10 cellular contexts compared by ENCODE assay signal in the genomic region with DNA sequence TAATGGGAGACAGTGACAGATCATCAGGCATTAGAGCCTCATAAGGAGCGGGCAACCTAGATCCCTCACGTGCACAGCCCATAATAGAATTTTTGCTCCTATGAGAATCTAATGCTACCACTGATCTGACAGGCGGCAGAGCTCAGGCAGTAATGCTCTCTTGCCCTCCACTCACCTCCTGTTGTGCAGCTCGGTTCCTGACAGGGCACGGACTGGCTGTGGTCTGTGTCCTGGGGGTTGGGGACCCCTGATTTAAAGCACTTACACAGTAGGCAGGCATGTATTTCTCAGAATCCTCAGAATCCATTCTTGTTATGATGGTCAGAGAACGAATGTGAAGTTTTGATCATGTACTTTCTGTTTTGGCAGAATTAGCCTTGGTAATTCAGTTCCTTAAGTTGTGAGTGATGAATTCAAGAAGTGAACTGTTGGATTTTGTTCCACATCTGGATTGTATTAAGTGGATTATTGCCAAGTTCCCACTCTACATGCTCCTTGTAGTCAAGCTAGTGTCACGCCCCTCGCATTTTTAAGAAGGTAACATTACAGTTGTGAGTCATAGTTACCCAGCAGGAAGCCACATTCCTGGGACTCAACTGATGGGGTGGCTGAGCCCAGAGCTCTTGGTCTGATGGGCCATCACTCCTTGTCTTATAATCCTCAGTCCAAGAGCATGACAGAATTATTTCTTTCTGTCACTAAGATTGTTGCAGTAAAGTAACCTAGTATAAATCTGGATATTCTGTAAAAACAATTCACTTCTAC.
DNase-seq lines count a peak whose midpoint lies in the region; ATAC-seq and TF ChIP-seq lines count a peak whose summit lies in the region.
"Had no signal": no experiment of that assay in that cellular context is flagged by ENCODE, and none has a peak within 500 bp of the region (broad histone marks: within the 10 kb centered on the region; RNA-seq: fewer than 3 reads in every experiment).

No MANE protein-coding gene starts in this region.

- ATAC-seq in right lobe of liver: no peak
- no peak for ATAC-seq in HG03159 (IDR thresholded peaks at IDR 0.05; ENCODE audit: unreplicated experiment)

- intact Hi-C loops in right lobe of liver (cut with DNase I): no loop called here
- intact Hi-C loops in CD4-positive, alpha-beta memory T cell (cut with micrococcal nuclease): no loop called here

- no peaks in the 10 kb centered on the region for H3K36me3 Mint-ChIP-seq in CD4-positive, alpha-beta memory T cell

- peak; percentile 44 for TF ChIP-seq RAD21 in Ishikawa (IDR thresholded peaks at IDR 0.05; ENCODE audit: low read depth)

- H3K4me3 ChIP-seq in cardiac fibroblast (replicated peaks in 1 of 2; ENCODE audit: low read depth in 2 of 2, low read length in 2 of 2): peak overlapping the region in 1 of 2 donors; percentile 27
- no peak overlapping the region for H3K4me3 ChIP-seq in mesodermal cell (ENCODE audit: extremely low read depth, insufficient read depth, low read length, poor library complexity, severe bottlenecking)
- H3K4me3 ChIP-seq in right lobe of liver: no peak overlapping the region
- no peak overlapping the region for H3K4me3 ChIP-seq in CD4-positive, alpha-beta memory T cell (ENCODE audit: low read length in 2 of 2)

- H3K27me3 Mint-ChIP-seq in CD4-positive, alpha-beta memory T cell: no peaks in the 10 kb centered on the region

- POLR2A ChIA-PET in CD4-positive, alpha-beta memory T cell (lab: Charles Lee; ENCODE audit: partially characterized antibody): no interaction called here

- no peaks in the 10 kb centered on the region for H3K27me3 ChIP-seq in right lobe of liver
- H3K27me3 ChIP-seq in CD4-positive, alpha-beta memory T cell (ENCODE audit: insufficient read depth, low read length): no peaks in the 10 kb centered on the region

- H3K4me3 Mint-ChIP-seq in CD4-positive, alpha-beta memory T cell: no peak overlapping the region

- H3K4me1 ChIP-seq in mesodermal cell (ENCODE audit: control insufficient read depth, insufficient read depth, low read length, poor library complexity, severe bottlenecking): peaks cover 9% of the 10 kb centered on the region
- H3K4me1 ChIP-seq in right lobe of liver: peaks cover 0 to 7% (median 0%) of the 10 kb centered on the region in 4 donors
- no peaks in the 10 kb centered on the region for H3K4me1 ChIP-seq in CD4-positive, alpha-beta memory T cell (ENCODE audit: insufficient read depth, low read length)

- DNase-seq in AG20443 (ENCODE audit: low spot score): peak; percentile 89
- DNase-seq in cardiac fibroblast (ENCODE audit: low read depth in 2 of 2): peak; percentile 92 to 95
- no peak for DNase-seq in right lobe of liver
- DNase-seq in NCI-H345 (lab: John Stamatoyannopoulos, UW): no peak
- no peak for DNase-seq in CD4-positive, alpha-beta memory T cell
- DNase-seq: activated CD8-positive, alpha-beta memory T cell treated with anti-CD3 and anti-CD28 coated beads, Interleukin-2, amount 50 U/mL, for 48 hours had no signal

- TF ChIP-seq CTCF in cardiac fibroblast (IDR thresholded peaks at IDR 0.05; ENCODE audit: low read depth, low read length) (no peak), right lobe of liver (IDR thresholded peaks at IDR 0.05) (no peak)

- no peak for TF ChIP-seq POLR2A in right lobe of liver (IDR thresholded peaks at IDR 0.05)

- no peaks in the 10 kb centered on the region for H3K4me1 Mint-ChIP-seq in CD4-positive, alpha-beta memory T cell

- no peaks in the 10 kb centered on the region for H3K9me3 ChIP-seq in mesodermal cell (ENCODE audit: control insufficient read depth, low read length)
- H3K9me3 ChIP-seq in right lobe of liver: no peaks in the 10 kb centered on the region
- no peaks in the 10 kb centered on the region for H3K9me3 ChIP-seq in CD4-positive, alpha-beta memory T cell (ENCODE audit: control insufficient read depth in 1 of 2, low read length in 2 of 2)

- H3K9me3 Mint-ChIP-seq in CD4-positive, alpha-beta memory T cell: peaks cover 0 to 5% (median 0%) of the 10 kb centered on the region in 8 donors

- H3K27ac ChIP-seq in mesodermal cell (ENCODE audit: low read depth, low read length, severe bottlenecking) (peak overlapping the region; percentile 64), right lobe of liver (no peak overlapping the region)
- H3K27ac ChIP-seq in CD4-positive, alpha-beta memory T cell (ENCODE audit: low read depth, low read length): no peak overlapping the region
- H3K27ac ChIP-seq: KMS-11 had no signal

- TF ChIP-seq EP300 in Ishikawa (IDR thresholded peaks at IDR 0.05; ENCODE audit: borderline replicate concordance): peak; percentile 99

- H3K36me3 ChIP-seq in mesodermal cell (ENCODE audit: control insufficient read depth, insufficient read depth, low read length) (peaks cover 5% of the 10 kb centered on the region), right lobe of liver (no peaks in the 10 kb centered on the region)
- no peaks in the 10 kb centered on the region for H3K36me3 ChIP-seq in CD4-positive, alpha-beta memory T cell (ENCODE audit: insufficient read depth, low read length)

- no peak overlapping the region for H3K27ac Mint-ChIP-seq in CD4-positive, alpha-beta memory T cell

- CTCF ChIA-PET in CD4-positive, alpha-beta memory T cell (lab: Charles Lee; ENCODE audit: partially characterized antibody): no interaction called here

- 69 to 89% methylated on average over 4 to 7 of the region's 8 CpGs for WGBS in mesodermal cell (ENCODE audit: insufficient coverage in 2 of 2), 2 experiments
- WGBS in right lobe of liver (ENCODE audit: insufficient coverage, low coverage, low lambda C conversion rate, missing lambda C conversion rate): 79% methylated on average over 4 of the region's 8 CpGs

TF ChIP-seq in Ishikawa, 13 proteins besides CTCF, POLR2A, EP300 and RAD21:
- TF ChIP-seq TAF1 (IDR thresholded peaks at IDR 0.05; ENCODE audit: low read depth) (no peak), REST (IDR thresholded peaks at IDR 0.05; ENCODE audit: low read depth) (no peak), CREB1 (IDR thresholded peaks at IDR 0.05; ENCODE audit: low read depth) (peak; percentile 15; the same call in 1 of the 2 replicates), ZBTB7A (IDR thresholded peaks at IDR 0.05; ENCODE audit: low read depth) (peak; percentile 88), NFIC (IDR thresholded peaks at IDR 0.05) (peak; percentile 98), CEBPB (IDR thresholded peaks at IDR 0.05) (peak; percentile 58), YY1 (IDR thresholded peaks at IDR 0.05; ENCODE audit: low read depth) (peak; percentile 78; the same call in 1 of the 2 replicates), EGR1 (IDR thresholded peaks at IDR 0.05) (no peak), TCF12 (IDR thresholded peaks at IDR 0.05; ENCODE audit: low read depth) (peak; percentile 99), TEAD4 (IDR thresholded peaks at IDR 0.05) (peak; percentile 100), FOXM1 (IDR thresholded peaks at IDR 0.05; ENCODE audit: borderline replicate concordance, low read depth) (peak; percentile 95)
- TF ChIP-seq, protein P1, sequence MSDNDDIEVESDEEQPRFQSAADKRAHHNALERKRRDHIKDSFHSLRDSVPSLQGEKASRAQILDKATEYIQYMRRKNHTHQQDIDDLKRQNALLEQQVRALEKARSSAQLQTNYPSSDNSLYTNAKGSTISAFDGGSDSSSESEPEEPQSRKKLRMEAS (IDR thresholded peaks at IDR 0.05): peak; percentile 64; the same call in 1 of the 2 replicates
- TF ChIP-seq, protein P2, sequence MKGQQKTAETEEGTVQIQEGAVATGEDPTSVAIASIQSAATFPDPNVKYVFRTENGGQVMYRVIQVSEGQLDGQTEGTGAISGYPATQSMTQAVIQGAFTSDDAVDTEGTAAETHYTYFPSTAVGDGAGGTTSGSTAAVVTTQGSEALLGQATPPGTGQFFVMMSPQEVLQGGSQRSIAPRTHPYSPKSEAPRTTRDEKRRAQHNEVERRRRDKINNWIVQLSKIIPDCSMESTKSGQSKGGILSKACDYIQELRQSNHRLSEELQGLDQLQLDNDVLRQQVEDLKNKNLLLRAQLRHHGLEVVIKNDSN (IDR thresholded peaks at IDR 0.05): peak; percentile 36

Comparison
In these comparisons a context has a peak if more than half of its experiments do, and no peak if none do; other contexts are left out.
1. DNase-seq: peak in AG20443 (single experiment) and cardiac fibroblast (2 of 2); none in right lobe of liver (0 of 3), NCI-H345 (single experiment) and CD4-positive, alpha-beta memory T cell (0 of 5).